In the genomic region with DNA sequence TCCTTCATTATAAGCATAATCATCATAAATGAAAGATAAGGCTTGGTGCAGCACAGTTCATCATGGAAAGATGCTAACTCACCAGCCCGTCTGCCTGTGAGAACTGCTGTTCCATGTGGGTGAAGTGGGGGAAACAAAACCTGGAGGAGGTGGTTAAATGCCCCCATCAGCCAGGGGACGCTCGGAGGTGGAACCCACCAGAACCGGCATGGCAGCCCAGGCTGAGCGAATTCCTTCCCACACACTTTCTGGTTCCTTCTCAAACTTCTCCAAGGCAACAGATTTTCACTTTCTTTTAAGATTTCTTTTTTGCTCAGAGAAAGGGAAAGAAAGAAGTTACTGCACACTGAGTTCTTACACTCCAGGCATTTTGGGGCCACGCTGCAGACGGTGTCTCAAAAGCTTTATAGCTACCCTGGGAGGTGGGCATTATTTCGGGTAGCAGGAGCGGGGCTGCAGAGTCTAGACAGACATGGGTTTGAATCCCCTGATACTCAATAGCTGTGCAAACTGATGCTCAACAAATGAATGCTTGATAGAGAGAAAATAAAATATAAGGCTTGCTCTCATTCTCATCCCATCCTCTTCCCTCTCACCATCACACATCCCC, we compare ENCODE assay signal across 17 cellular contexts.
DNase-seq lines count a peak whose midpoint lies in the region; ATAC-seq and TF ChIP-seq lines count a peak whose summit lies in the region.
"Had no signal": no experiment of that assay in that cellular context is flagged by ENCODE, and none has a peak within 500 bp of the region (broad histone marks: within the 10 kb centered on the region; RNA-seq: fewer than 3 reads in every experiment).

No MANE protein-coding gene starts in this region.

- H3K27me3 Mint-ChIP-seq in H9 (ENCODE audit: low read depth) = no peaks in the 10 kb centered on the region
- no peaks in the 10 kb centered on the region for H3K27me3 Mint-ChIP-seq in Caco-2 (ENCODE audit: insufficient read depth, unreplicated experiment)
- H3K27me3 Mint-ChIP-seq in activated CD4-positive, alpha-beta T cell treated with anti-CD3 and anti-CD28 coated beads, Interleukin-2, amount 10 ng/mL, durations not matched to agents 24 days and 14 days = no peaks in the 10 kb centered on the region
- H3K27me3 Mint-ChIP-seq: B cell; CD4-positive, CD25-positive, alpha-beta regulatory T cell had no signal

- no peaks in the 10 kb centered on the region for H3K23me2 ChIP-seq in H9 (ENCODE audit: insufficient read length, low read depth, low read length, poor library complexity, severe bottlenecking)

- no peaks in the 10 kb centered on the region for H3K27me3 ChIP-seq in H9 (ENCODE audit: insufficient read depth, low read length)
- H3K27me3 ChIP-seq in Caco-2 (replicated peaks; ENCODE audit: control insufficient read depth, insufficient read depth, low read length) = no peaks in the 10 kb centered on the region
- H3K27me3 ChIP-seq: BLaER1 had no signal

- no peaks in the 10 kb centered on the region for H3K36me3 Mint-ChIP-seq in H9 (ENCODE audit: insufficient read depth in 1 of 3, low read depth in 3 of 3)
- no peaks in the 10 kb centered on the region for H3K36me3 Mint-ChIP-seq in Caco-2 (ENCODE audit: insufficient read depth, unreplicated experiment)
- peaks cover 2% of the 10 kb centered on the region for H3K36me3 Mint-ChIP-seq in activated CD4-positive, alpha-beta T cell treated with anti-CD3 and anti-CD28 coated beads, Interleukin-2, amount 10 ng/mL, durations not matched to agents 24 days and 14 days (ENCODE audit: low read depth)

- H3K18ac ChIP-seq in H9 (ENCODE audit: insufficient read length, low read depth, low read length) = no peak overlapping the region

- H2AK5ac ChIP-seq in H9 (ENCODE audit: insufficient read length, low read length) = no peak overlapping the region

- H2AFZ ChIP-seq in H9 (ENCODE audit: low read length) = no peak overlapping the region
- H2AFZ ChIP-seq: GM23338 had no signal

- H3K9ac ChIP-seq in H9 (ENCODE audit: extremely low read depth, insufficient read length, low read length) = no peak overlapping the region
- H3K9ac ChIP-seq: BLaER1 had no signal

- POLR2A ChIA-PET in Caco-2 (lab: Charles Lee) = no interaction called here

- no peaks in the 10 kb centered on the region for H3K4me1 Mint-ChIP-seq in H9
- H3K4me1 Mint-ChIP-seq in Caco-2 (ENCODE audit: low read depth, unreplicated experiment) = no peaks in the 10 kb centered on the region
- peaks cover 12% of the 10 kb centered on the region for H3K4me1 Mint-ChIP-seq in activated CD4-positive, alpha-beta T cell treated with anti-CD3 and anti-CD28 coated beads, Interleukin-2, amount 10 ng/mL, durations not matched to agents 24 days and 14 days
- H3K4me1 Mint-ChIP-seq: B cell, GM23338 had no signal

- no peak overlapping the region for H3K4ac ChIP-seq in H9 (ENCODE audit: low read depth, low read length)

- no peak overlapping the region for H3K4me3 Mint-ChIP-seq in H9
- no peak overlapping the region for H3K4me3 Mint-ChIP-seq in Caco-2 (ENCODE audit: unreplicated experiment)
- H3K4me3 Mint-ChIP-seq in activated CD4-positive, alpha-beta T cell treated with anti-CD3 and anti-CD28 coated beads, Interleukin-2, amount 10 ng/mL, durations not matched to agents 24 days and 14 days = no peak overlapping the region
- H3K4me3 Mint-ChIP-seq: B cell; CD4-positive, CD25-positive, alpha-beta regulatory T cell; CD8-positive, alpha-beta T cell; GM23338; HFFc6 had no signal

- H4K91ac ChIP-seq in H9 (ENCODE audit: insufficient read length, low read depth, low read length) = no peak overlapping the region

- no CpG with 5 or more reads among the region's 9 CpGs for WGBS in H9 (ENCODE audit: extremely low coverage, insufficient read length, low lambda C conversion rate)

- no peak overlapping the region for H3K14ac ChIP-seq in H9 (ENCODE audit: insufficient read depth, low read length)

- no peaks in the 10 kb centered on the region for H3K79me2 ChIP-seq in H9 (ENCODE audit: insufficient read depth, low read length)

- H3K9me3 Mint-ChIP-seq in H9 = peaks cover 0 to 18% of the 10 kb centered on the region in 2 experiments
- peaks cover 12% of the 10 kb centered on the region for H3K9me3 Mint-ChIP-seq in Caco-2 (ENCODE audit: unreplicated experiment)
- H3K9me3 Mint-ChIP-seq in activated CD4-positive, alpha-beta T cell treated with anti-CD3 and anti-CD28 coated beads, Interleukin-2, amount 10 ng/mL, durations not matched to agents 24 days and 14 days = peaks cover 32% of the 10 kb centered on the region

- CTCF ChIA-PET in Caco-2 (lab: Charles Lee) = no interaction called here

- no peaks in the 10 kb centered on the region for H4K20me1 ChIP-seq in H9 (ENCODE audit: control insufficient read depth, insufficient read depth, insufficient read length)
- H4K20me1 ChIP-seq: BLaER1 had no signal

- H3K4me1 ChIP-seq in H9 (ENCODE audit: insufficient read depth, low read length) (no peaks in the 10 kb centered on the region), Caco-2 (no peaks in the 10 kb centered on the region)
- H3K4me1 ChIP-seq: BLaER1, HAP-1 had no signal

- H3K36me3 ChIP-seq in Caco-2 (ENCODE audit: control insufficient read depth, insufficient read depth, low read length) = no peaks in the 10 kb centered on the region
- H3K36me3 ChIP-seq: BLaER1, HAP-1 had no signal

- H2BK15ac ChIP-seq in H9 (ENCODE audit: low read depth, low read length) = no peak overlapping the region

- TF ChIP-seq CTCF in H9 (conservative IDR thresholded peaks at IDR 0.05) (no peak), Caco-2 (IDR thresholded peaks at IDR 0.05; ENCODE audit: insufficient read depth in 1 of 2, low read depth in 1 of 2, low read length in 1 of 2, severe bottlenecking in 1 of 2, unreplicated experiment in 1 of 2) (no peak)

- H3K27ac ChIP-seq in H9 (ENCODE audit: insufficient read length, low read depth, low read length) = no peak overlapping the region
- H3K27ac ChIP-seq: BLaER1, C4-2B had no signal

- H3K4me2 ChIP-seq in H9 (ENCODE audit: insufficient read depth, insufficient read length, low read length) = no peak overlapping the region
- H3K4me2 ChIP-seq: BLaER1, GM23338 had no signal

- no peak overlapping the region for H3K23ac ChIP-seq in H9 (ENCODE audit: insufficient read length, low read depth, low read length)

- ATAC-seq in HG02885 (IDR thresholded peaks at IDR 0.05; ENCODE audit: poor library complexity, unreplicated experiment) = no peak
- ATAC-seq: CD8-positive, alpha-beta T cell; GM23338 had no signal

- no TSS peak for BruUV-seq in Caco-2 (replicated peaks; lab: Mats Ljungman, UMichigan)

- H3K27ac Mint-ChIP-seq in H9 (no peak overlapping the region), Caco-2 (ENCODE audit: unreplicated experiment) (no peak overlapping the region)
- H3K27ac Mint-ChIP-seq in activated CD4-positive, alpha-beta T cell treated with anti-CD3 and anti-CD28 coated beads, Interleukin-2, amount 10 ng/mL, durations not matched to agents 24 days and 14 days = no peak overlapping the region
- H3K27ac Mint-ChIP-seq: B cell; CD4-positive, CD25-positive, alpha-beta regulatory T cell; CD8-positive, alpha-beta T cell; GM23338; HFFc6 had no signal

- no peak overlapping the region for H2BK20ac ChIP-seq in H9 (ENCODE audit: low read depth, low read length, poor library complexity, severe bottlenecking)

- no peak overlapping the region for H2BK120ac ChIP-seq in H9 (ENCODE audit: low read depth, low read length, poor library complexity, severe bottlenecking)

- H2BK5ac ChIP-seq in H9 (ENCODE audit: insufficient read length, low read length) = no peak overlapping the region

- no peak overlapping the region for H3K56ac ChIP-seq in H9 (ENCODE audit: insufficient read length, low read depth, low read length)

- no peak overlapping the region for H4K8ac ChIP-seq in H9 (replicated peaks; ENCODE audit: insufficient read length, low read depth, low read length)

- DNase-seq in D341Med (ENCODE audit: low spot score) (peak; percentile 2), H9 (peak; percentile 6), islet precursor cell (peak; percentile 6), Caco-2 (no peak)
- DNase-seq in activated CD4-positive, alpha-beta T cell treated with anti-CD3 and anti-CD28 coated beads, Interleukin-2, amount 10 ng/mL, durations not matched to agents 24 days and 14 days = no peak
- DNase-seq: CD4-positive, CD25-positive, alpha-beta regulatory T cell; DMS53; DMS79 treated with DMSO at 0.1 percent for 48 hours; GF-D8; HFFc6 had no signal

- no peak overlapping the region for H2BK12ac ChIP-seq in H9 (ENCODE audit: insufficient read length, low read depth, low read length)

- H3K79me1 ChIP-seq in H9 (ENCODE audit: insufficient read depth, low read depth, low read length, poor library complexity, severe bottlenecking) = no peaks in the 10 kb centered on the region

- intact Hi-C loops in Caco-2 (cut with micrococcal nuclease; ENCODE audit: unreplicated experiment) = no loop called here
- intact Hi-C loops in activated CD4-positive, alpha-beta T cell treated with anti-CD3 and anti-CD28 coated beads, Interleukin-2, amount 10 ng/mL, durations not matched to agents 24 days and 14 days (cut with micrococcal nuclease) = no loop called here

- H3T11ph ChIP-seq in H9 (ENCODE audit: low read length) = no peak overlapping the region

- H3K4me3 ChIP-seq in Caco-2 (ENCODE audit: low read depth, low read length) = no peak overlapping the region
- H3K4me3 ChIP-seq: BLaER1, GM23338, HAP-1 had no signal

- H3K9me3 ChIP-seq in H9 (ENCODE audit: control insufficient read depth, low read depth, low read length) (no peaks in the 10 kb centered on the region), Caco-2 (no peaks in the 10 kb centered on the region)
- H3K9me3 ChIP-seq: HAP-1 had no signal

- no peak overlapping the region for H4K5ac ChIP-seq in H9 (ENCODE audit: insufficient read length, low read depth, low read length)

Comparison
In these comparisons a context has a peak if more than half of its experiments do, and no peak if none do; other contexts are left out.
1. DNase-seq: peak in D341Med (single experiment), H9 (single experiment) and islet precursor cell (single experiment); none in Caco-2 (0 of 2) and activated CD4-positive, alpha-beta T cell treated with anti-CD3 and anti-CD28 coated beads, Interleukin-2, amount 10 ng/mL, durations not matched to agents 24 days and 14 days (single experiment).